ENCODE assay signal across 15 cellular contexts in genomic region chrX:17553451-17553850, GRCh38.
A peak's percentile ranks its signal among the peaks of the same experiment; 100 is the strongest.
DNase-seq lines count a peak whose midpoint lies in the region; ATAC-seq and TF ChIP-seq lines count a peak whose summit lies in the region.
"Had no signal": no experiment of that assay in that cellular context is flagged by ENCODE, and none has a peak within 500 bp of the region (broad histone marks: within the 10 kb centered on the region; RNA-seq: fewer than 3 reads in every experiment).

No MANE protein-coding gene starts in this region.

- H3K9me3 ChIP-seq in transverse colon = no peaks in the 10 kb centered on the region
- H3K9me3 ChIP-seq: suprapubic skin had no signal

- intact Hi-C loops in transverse colon (cut with DNase I; ENCODE audit: low total_unique reads) = no loop called here

- no peaks in the 10 kb centered on the region for H3K27me3 ChIP-seq in transverse colon
- H3K27me3 ChIP-seq: suprapubic skin had no signal

- H3K36me3 ChIP-seq in transverse colon = no peaks in the 10 kb centered on the region
- H3K36me3 ChIP-seq: suprapubic skin had no signal

- WGBS in transverse colon (ENCODE audit: low coverage in 1 of 2), 2 donors = 46% methylated on average over 6 of the region's 6 CpGs; no CpG with 5 or more reads in 1 of the 2 donors

- in situ Hi-C loops in astrocyte of the cerebellum (cut with HindIII; ENCODE audit: low sequenced_read_pairs) = no loop called here
- in situ Hi-C loops in transverse colon (cut with MboI; ENCODE audit: low pct_ligation_motif_present in 1 of 4, low pct_unique_long_range_greater_than_20kb in 1 of 4, low sequenced_read_pairs in 3 of 4) = no loop called here

- H3K27ac ChIP-seq in transverse colon = peak overlapping the region; percentile 28 to 47 (median 40)
- H3K27ac ChIP-seq: 22Rv1, SK-N-MC, suprapubic skin had no signal

- H3K4me3 ChIP-seq in astrocyte of the cerebellum (ENCODE audit: low read depth, low read length) = no peak overlapping the region
- no peak overlapping the region for H3K4me3 ChIP-seq in transverse colon
- H3K4me3 ChIP-seq: SK-N-MC, suprapubic skin had no signal

- TF ChIP-seq EP300 in transverse colon (IDR thresholded peaks at IDR 0.05; ENCODE audit: low read depth) = no peak

- TF ChIP-seq CTCF in astrocyte of the cerebellum (IDR thresholded peaks at IDR 0.05; ENCODE audit: low read depth, low read length, missing control alignments) = no peak
- no peak for TF ChIP-seq CTCF in transverse colon (IDR thresholded peaks at IDR 0.05)

- no peak for ATAC-seq in HG02642 (IDR thresholded peaks at IDR 0.05; ENCODE audit: poor library complexity, unreplicated experiment)

- peak; percentile 3 for DNase-seq in NCI-H748 (lab: John Stamatoyannopoulos, UW; ENCODE audit: unreplicated experiment)
- DNase-seq in NCI-H748 treated with DMSO at 0.1 percent for 48 hours (lab: John Stamatoyannopoulos, UW) = no peak
- DNase-seq in astrocyte of the cerebellum (ENCODE audit: low read depth) = peak; percentile 57
- DNase-seq in iris pigment epithelial cell (ENCODE audit: low read depth) = peak; percentile 57
- peak; percentile 20 for DNase-seq in transverse colon
- no peak for DNase-seq in NCI-H1930 (lab: John Stamatoyannopoulos, UW)
- no peak for DNase-seq in NCI-H2171 (lab: John Stamatoyannopoulos, UW)
- DNase-seq: activated CD4-positive, alpha-beta memory T cell treated with anti-CD3 and anti-CD28 coated beads, Interleukin-2, amount 10 ng/mL, durations not matched to agents 7 days and 5 days; GDM1; naive B cell; stimulated activated CD4-positive, alpha-beta T cell treated with anti-CD3 and anti-CD28 coated beads, Interleukin-2, amount 100 ng/mL, for 24 hours had no signal

- H3K4me1 ChIP-seq in transverse colon = peaks cover 0 to 9% (median 0%) of the 10 kb centered on the region in 4 donors

- TF ChIP-seq POLR2A in transverse colon (IDR thresholded peaks at IDR 0.05) = no peak

Comparison
In these comparisons a context has a peak if more than half of its experiments do, and no peak if none do; other contexts are left out.
1. DNase-seq: peak in NCI-H748 (single experiment), astrocyte of the cerebellum (single experiment), iris pigment epithelial cell (single experiment) and transverse colon (single experiment); none in NCI-H748 treated with DMSO at 0.1 percent for 48 hours (single experiment), NCI-H1930 (0 of 2) and NCI-H2171 (single experiment).